In genomic region chr3:141415959-141416358, GRCh38 we compare ENCODE assay signal across 17 cellular contexts. TPM values are rescaled to one million over a fixed set of nuclear protein-coding genes. Genes with fewer than 3 reads are reported as not detected.
A peak's percentile ranks its signal among the peaks of the same experiment; 100 is the strongest.
DNase-seq lines count a peak whose midpoint lies in the region; ATAC-seq and TF ChIP-seq lines count a peak whose summit lies in the region.
"Had no signal": no experiment of that assay in that cellular context is flagged by ENCODE, and none has a peak within 500 bp of the region (broad histone marks: within the 10 kb centered on the region; RNA-seq: fewer than 3 reads in every experiment).

No MANE protein-coding gene starts in this region.

- TF ChIP-seq POLR2A in esophagus muscularis mucosa (IDR thresholded peaks at IDR 0.05; ENCODE audit: low read depth), result no peak

- peaks cover 47% of the 10 kb centered on the region for H3K36me3 Mint-ChIP-seq in CD4-positive, CD25-positive, alpha-beta regulatory T cell
- peaks cover 31% of the 10 kb centered on the region for H3K36me3 Mint-ChIP-seq in osteocyte (ENCODE audit: unreplicated experiment)

- peaks cover 100% of the 10 kb centered on the region for H3K79me2 ChIP-seq in MM.1S (ENCODE audit: low read length)

- peak overlapping the region; percentile 68 to 97 (median 84) for H3K27ac Mint-ChIP-seq in CD4-positive, CD25-positive, alpha-beta regulatory T cell
- peak overlapping the region; percentile 69 for H3K27ac Mint-ChIP-seq in osteocyte (ENCODE audit: unreplicated experiment)
- H3K27ac Mint-ChIP-seq: B cell, GM23338 had no signal

- H3K9ac ChIP-seq in MM.1S (ENCODE audit: low read length), result no peak overlapping the region; the same call in 1 of the 2 replicates

- H3K4me1 Mint-ChIP-seq in CD4-positive, CD25-positive, alpha-beta regulatory T cell, result peaks cover 27 to 88% (median 71%) of the 10 kb centered on the region in 4 donors
- peaks cover 60% of the 10 kb centered on the region for H3K4me1 Mint-ChIP-seq in osteocyte (ENCODE audit: unreplicated experiment)

- peak overlapping the region; percentile 61; the same call in 1 of the 2 replicates for H3K4me2 ChIP-seq in MM.1S (ENCODE audit: low read depth, low read length)
- H3K4me2 ChIP-seq: GM23338 had no signal

- no peak for DNase-seq in CD4-positive, CD25-positive, alpha-beta regulatory T cell
- DNase-seq in MM.1S (no peak), esophagus muscularis mucosa (ENCODE audit: extremely low spot score) (no peak), osteocyte (ENCODE audit: extremely low spot score, unreplicated experiment) (no peak), OCI-M2 (lab: John Stamatoyannopoulos, UW; ENCODE audit: unreplicated experiment) (no peak), NCI-H526 treated with DMSO at 0.1 percent for 48 hours (lab: John Stamatoyannopoulos, UW) (no peak), SHP77 treated with DMSO at 0.1 percent for 48 hours (lab: John Stamatoyannopoulos, UW) (no peak)
- DNase-seq in activated CD4-positive, alpha-beta T cell treated with anti-CD3 and anti-CD28 coated beads, Interleukin-2, amount 50 U/mL, for 48 hours, result no peak
- DNase-seq: activated CD4-positive, alpha-beta T cell treated with anti-CD3 and anti-CD28 coated beads for 48 hours; activated T-cell treated with anti-CD3 and anti-CD28 coated beads, Interleukin-2, amount 50 U/mL, for 1 hour; cerebellar nuclear complex; left colon; stimulated activated CD4-positive, alpha-beta T cell treated with anti-CD3 and anti-CD28 coated beads, Interleukin-4, amount 100 ng/mL, for 1 hour; T-helper 9 cell had no signal

- no peak overlapping the region for H2AFZ ChIP-seq in MM.1S (ENCODE audit: low read length)
- H2AFZ ChIP-seq: GM23338 had no signal

- H3K4me3 Mint-ChIP-seq in CD4-positive, CD25-positive, alpha-beta regulatory T cell, result peak overlapping the region in 1 of 4 donors; percentile 64
- H3K4me3 Mint-ChIP-seq in osteocyte (ENCODE audit: unreplicated experiment), result no peak overlapping the region
- H3K4me3 Mint-ChIP-seq: B cell, GM23338 had no signal

- H3K27ac ChIP-seq in CD4-positive, CD25-positive, alpha-beta regulatory T cell (ENCODE audit: insufficient read depth, low read length, poor library complexity, severe bottlenecking), result peak overlapping the region; percentile 92
- H3K27ac ChIP-seq in MM.1S (ENCODE audit: low read length) (peak overlapping the region; percentile 98; the same call in 1 of the 2 replicates), esophagus muscularis mucosa (replicated peaks in 1 of 4) (peak overlapping the region; percentile 98 to 100 (median 99))
- H3K27ac ChIP-seq: epithelial cell of prostate had no signal

- no peaks in the 10 kb centered on the region for H3K27me3 ChIP-seq in CD4-positive, CD25-positive, alpha-beta regulatory T cell (ENCODE audit: control insufficient read depth, insufficient read depth, low read length)
- no peaks in the 10 kb centered on the region for H3K27me3 ChIP-seq in MM.1S (replicated peaks; ENCODE audit: insufficient read depth, low read length)
- H3K27me3 ChIP-seq in esophagus muscularis mucosa, result no peaks in the 10 kb centered on the region

- peaks cover 40% of the 10 kb centered on the region for H3K36me3 ChIP-seq in CD4-positive, CD25-positive, alpha-beta regulatory T cell (ENCODE audit: control insufficient read depth, insufficient read depth, low read length)
- peaks cover 64% of the 10 kb centered on the region for H3K36me3 ChIP-seq in MM.1S (replicated peaks; ENCODE audit: insufficient read depth, low read length)
- H3K36me3 ChIP-seq in esophagus muscularis mucosa, result peaks cover 0 to 54% (median 24%) of the 10 kb centered on the region in 4 donors

- H3K9me3 Mint-ChIP-seq in CD4-positive, CD25-positive, alpha-beta regulatory T cell, result no peaks in the 10 kb centered on the region
- H3K9me3 Mint-ChIP-seq in osteocyte (ENCODE audit: unreplicated experiment), result no peaks in the 10 kb centered on the region
- H3K9me3 Mint-ChIP-seq: GM23338 had no signal

- peaks cover 47% of the 10 kb centered on the region for H4K20me1 ChIP-seq in MM.1S (ENCODE audit: insufficient read depth, low read length)

- H3K4me1 ChIP-seq in CD4-positive, CD25-positive, alpha-beta regulatory T cell (ENCODE audit: control insufficient read depth, insufficient read depth, low read length, poor library complexity, severe bottlenecking), result peaks cover 52% of the 10 kb centered on the region
- H3K4me1 ChIP-seq in MM.1S (ENCODE audit: low read length) (peaks cover 93% of the 10 kb centered on the region), esophagus muscularis mucosa (peaks cover 86 to 97% (median 92%) of the 10 kb centered on the region in 4 donors)

- WGBS in esophagus muscularis mucosa, result 60% methylated on average over 4 of the region's 4 CpGs

- intact Hi-C loops in esophagus muscularis mucosa (cut with DNase I), result no loop called here

- TF ChIP-seq CTCF in MM.1S (IDR thresholded peaks at IDR 0.05; ENCODE audit: low read length), result no peak
- TF ChIP-seq CTCF in esophagus muscularis mucosa (IDR thresholded peaks at IDR 0.05), result no peak
- TF ChIP-seq CTCF in osteocyte (IDR thresholded peaks at IDR 0.05), result no peak

- TF ChIP-seq EP300 in esophagus muscularis mucosa (IDR thresholded peaks at IDR 0.05), result no peak

- no peak for ATAC-seq in CD4-positive, CD25-positive, alpha-beta regulatory T cell (ENCODE audit: low read depth in 2 of 2)
- ATAC-seq: GM23338, left colon had no signal

- no peak overlapping the region for H3K4me3 ChIP-seq in CD4-positive, CD25-positive, alpha-beta regulatory T cell (ENCODE audit: low read depth, low read length)
- H3K4me3 ChIP-seq in MM.1S (ENCODE audit: low read length) (no peak overlapping the region), esophagus muscularis mucosa (no peak overlapping the region)
- H3K4me3 ChIP-seq: GM23338 had no signal

- H3F3A ChIP-seq in MM.1S (ENCODE audit: insufficient read depth, low read length), result peaks cover 98% of the 10 kb centered on the region

- no peaks in the 10 kb centered on the region for H3K27me3 Mint-ChIP-seq in CD4-positive, CD25-positive, alpha-beta regulatory T cell
- H3K27me3 Mint-ChIP-seq in osteocyte (ENCODE audit: unreplicated experiment), result no peaks in the 10 kb centered on the region
- H3K27me3 Mint-ChIP-seq: B cell had no signal

- H3K9me2 ChIP-seq in MM.1S (replicated peaks; ENCODE audit: insufficient read depth, low read length), result no peaks in the 10 kb centered on the region

- no peaks in the 10 kb centered on the region for H3K9me3 ChIP-seq in CD4-positive, CD25-positive, alpha-beta regulatory T cell (ENCODE audit: control insufficient read depth in 2 of 2, low read length in 2 of 2)
- H3K9me3 ChIP-seq in MM.1S (replicated peaks; ENCODE audit: insufficient read depth, low read length) (no peaks in the 10 kb centered on the region), esophagus muscularis mucosa (no peaks in the 10 kb centered on the region)

RNA-seq across cellular contexts. Expression of gene ZBTB38, which starts 47.7 kb away (rescaled TPM):
- total RNA-seq in CD4-positive, CD25-positive, alpha-beta regulatory T cell, result 75.7 TPM
- polyA plus RNA-seq in CD4-positive, CD25-positive, alpha-beta regulatory T cell, result 100 to 1,000 TPM in 2 of 4 donors, 10 to 100 TPM in 2; 65.0 to 148 (median 116) TPM
- 100 to 1,000 TPM; 163 to 250 (median 203) TPM for total RNA-seq in esophagus muscularis mucosa
- total RNA-seq in osteocyte, result 41.8 and 43.9 TPM in 2 replicates
